In the genomic region with DNA sequence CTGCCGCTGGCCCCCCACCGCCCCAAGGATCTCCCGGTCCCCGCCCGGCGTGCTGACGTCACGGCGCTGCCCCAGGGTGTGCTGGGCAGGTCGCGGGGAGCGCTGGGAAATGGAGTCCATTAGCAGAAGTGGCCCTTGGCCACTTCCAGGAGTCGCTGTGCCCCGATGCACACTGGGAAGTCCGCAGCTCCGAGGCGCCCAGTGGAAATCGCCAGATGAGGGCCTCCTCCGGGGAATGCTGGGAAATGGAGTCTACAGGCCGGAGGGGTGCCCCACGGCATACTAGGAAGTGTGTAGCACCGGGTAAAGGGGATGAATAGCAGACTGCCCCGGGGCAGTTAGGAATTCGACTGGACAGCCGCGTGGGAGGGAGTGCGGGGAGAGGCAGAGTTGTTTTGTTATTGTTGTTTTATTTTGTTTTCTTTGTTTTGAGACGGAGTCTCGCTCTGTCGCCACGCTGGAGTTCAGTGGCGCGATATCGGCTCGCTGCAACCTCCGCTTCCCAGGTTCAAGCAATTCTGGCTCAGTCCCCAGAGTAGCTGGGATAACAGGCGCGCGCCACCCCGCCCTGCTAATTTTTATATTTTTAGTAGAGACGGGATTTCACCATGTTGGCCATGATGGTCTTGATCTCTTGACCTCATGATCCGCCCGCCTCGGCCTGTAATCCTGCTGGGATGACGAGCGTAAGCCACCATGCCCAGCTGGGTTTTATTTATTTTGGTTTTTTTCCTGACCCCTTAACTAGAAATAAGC, we compare ENCODE assay signal across 8 cellular contexts. TPM values are rescaled to one million over a fixed set of nuclear protein-coding genes. Genes with fewer than 3 reads are reported as not detected.
DNase-seq lines count a peak whose midpoint lies in the region; ATAC-seq and TF ChIP-seq lines count a peak whose summit lies in the region.

A gene (minus strand): TSS at position 2 of the 756 bp plus-strand sequence. CDS start 94 bp downstream, outside the sequence.

- no peaks in the 10 kb centered on the region for H3K27me3 ChIP-seq in DOHH2 (ENCODE audit: control insufficient read depth, low read length)
- H3K27me3 ChIP-seq in fibroblast of lung (ENCODE audit: control insufficient read depth, insufficient read depth, low read length) = no peaks in the 10 kb centered on the region
- no peaks in the 10 kb centered on the region for H3K27me3 ChIP-seq in naive thymus-derived CD4-positive, alpha-beta T cell (ENCODE audit: control insufficient read depth in 2 of 2, insufficient read depth in 2 of 2, low read length in 2 of 2)

- peak within 1 kb of the TSS; percentile 97 for H3K4me3 Mint-ChIP-seq in activated T-helper 17 cell treated with anti-CD3 and anti-CD28 coated beads, Interleukin-2, amount 50 U/mL, for 72 hours
- H3K4me3 Mint-ChIP-seq in naive thymus-derived CD4-positive, alpha-beta T cell = peak within 1 kb of the TSS; percentile 96 to 100 (median 98)
- H3K4me3 Mint-ChIP-seq in stimulated activated naive B cell treated with anti-CD40 and anti-IgM and Interleukin-4, amounts not matched to agents 10 μg/mL and 1 μg/mL and 100 μg/mL, for 72 hours = peak within 1 kb of the TSS; percentile 97 to 98

- H3F3A ChIP-seq in DOHH2 (ENCODE audit: control insufficient read depth, insufficient read depth) = peaks cover 11% of the 10 kb centered on the region

- H3K9me2 ChIP-seq in DOHH2 (replicated peaks; ENCODE audit: control insufficient read depth, low read length) = no peaks in the 10 kb centered on the region

- H3K79me2 ChIP-seq in DOHH2 (ENCODE audit: control insufficient read depth, low read length) = peaks cover 54% of the 10 kb centered on the region
- peaks cover 42% of the 10 kb centered on the region for H3K79me2 ChIP-seq in fibroblast of lung (ENCODE audit: control insufficient read depth, insufficient read depth, low read length)

- H3K4me3 ChIP-seq in DOHH2 (ENCODE audit: low read length) (peak within 1 kb of the TSS; percentile 93), LNCaP clone FGC (ENCODE audit: low read depth, low read length) (peak within 1 kb of the TSS; percentile 75), fibroblast of lung (replicated peaks in 1 of 4; ENCODE audit: control extremely low read depth in 1 of 4, insufficient read depth in 1 of 4, low read depth in 3 of 4, low read length in 4 of 4) (peak within 1 kb of the TSS; percentile 60 to 93 (median 80))
- peak within 1 kb of the TSS; percentile 97 for H3K4me3 ChIP-seq in naive thymus-derived CD4-positive, alpha-beta T cell (ENCODE audit: low read length)

- peak within 1 kb of the TSS; percentile 91 for H3K9ac ChIP-seq in fibroblast of lung (ENCODE audit: insufficient read depth, low read length)

- H3K27ac Mint-ChIP-seq in activated T-helper 17 cell treated with anti-CD3 and anti-CD28 coated beads, Interleukin-2, amount 50 U/mL, for 72 hours = peak within 1 kb of the TSS; percentile 94
- peak within 1 kb of the TSS; percentile 91 to 96 (median 95) for H3K27ac Mint-ChIP-seq in naive thymus-derived CD4-positive, alpha-beta T cell
- peak within 1 kb of the TSS; percentile 92 for H3K27ac Mint-ChIP-seq in stimulated activated naive B cell treated with anti-CD40 and anti-IgM and Interleukin-4, amounts not matched to agents 10 μg/mL and 1 μg/mL and 100 μg/mL, for 72 hours

- peaks cover 20% of the 10 kb centered on the region for H3K36me3 Mint-ChIP-seq in activated T-helper 17 cell treated with anti-CD3 and anti-CD28 coated beads, Interleukin-2, amount 50 U/mL, for 72 hours (ENCODE audit: low read depth)
- peaks cover 0 to 5% (median 0%) of the 10 kb centered on the region in 5 donors for H3K36me3 Mint-ChIP-seq in naive thymus-derived CD4-positive, alpha-beta T cell
- peaks cover 12 to 14% of the 10 kb centered on the region in 2 donors for H3K36me3 Mint-ChIP-seq in stimulated activated naive B cell treated with anti-CD40 and anti-IgM and Interleukin-4, amounts not matched to agents 10 μg/mL and 1 μg/mL and 100 μg/mL, for 72 hours

- H3K27me3 Mint-ChIP-seq in activated T-helper 17 cell treated with anti-CD3 and anti-CD28 coated beads, Interleukin-2, amount 50 U/mL, for 72 hours = no peaks in the 10 kb centered on the region
- H3K27me3 Mint-ChIP-seq in naive thymus-derived CD4-positive, alpha-beta T cell = peaks cover 0 to 13% (median under 1%) of the 10 kb centered on the region in 5 donors
- H3K27me3 Mint-ChIP-seq in stimulated activated naive B cell treated with anti-CD40 and anti-IgM and Interleukin-4, amounts not matched to agents 10 μg/mL and 1 μg/mL and 100 μg/mL, for 72 hours = peaks cover 3% of the 10 kb centered on the region in 2 donors

- POLR2A ChIA-PET in RWPE1 (lab: Yijun Ruan, JAX; ENCODE audit: low non-redundant PET) = interaction anchor here (0.5 kb wide), 1 partner anchor 15 kb away, joined by 8 read pairs; no protein-coding TSS in a partner anchor
- POLR2A ChIA-PET in naive thymus-derived CD4-positive, alpha-beta T cell (lab: Charles Lee) = interaction anchor here (0.6 to 1.5 kb wide), 6 partner anchors 24 to 292 kb away, joined by 3 to 8 read pairs (median 4); a partner anchor contains a TSS

- TF ChIP-seq CTCF in DOHH2 (IDR thresholded peaks at IDR 0.05; ENCODE audit: low read depth, low read length, poor library complexity, severe bottlenecking) = no peak
- no peak for TF ChIP-seq CTCF in LNCaP clone FGC (IDR thresholded peaks at IDR 0.05; ENCODE audit: control insufficient read depth, extremely low read depth, insufficient read depth)
- TF ChIP-seq CTCF in RWPE1 (conservative IDR thresholded peaks at IDR 0.05; ENCODE audit: low read depth) = no peak
- no peak for TF ChIP-seq CTCF in fibroblast of lung (conservative IDR thresholded peaks at IDR 0.05 in 1 of 2, IDR thresholded peaks at IDR 0.05 in 1 of 2; ENCODE audit: low read depth in 1 of 2, low read length in 2 of 2)

- H3K27ac ChIP-seq in DOHH2 (ENCODE audit: low read depth, low read length) (peak within 1 kb of the TSS; percentile 70), RWPE1 (peak within 1 kb of the TSS; percentile 80), fibroblast of lung (ENCODE audit: insufficient read depth, low read length) (peak within 1 kb of the TSS; percentile 83)
- peak within 1 kb of the TSS; percentile 74 for H3K27ac ChIP-seq in naive thymus-derived CD4-positive, alpha-beta T cell (ENCODE audit: low read depth, low read length)

- peak; percentile 83 for DNase-seq in GOT3 (lab: John Stamatoyannopoulos, UW)
- peak; percentile 93 for DNase-seq in LNCaP clone FGC (ENCODE audit: low read depth)
- DNase-seq in RWPE1 (ENCODE audit: low spot score) = peak; percentile 98
- peak; percentile 99 for DNase-seq in fibroblast of lung (ENCODE audit: low read depth in 2 of 2)
- DNase-seq in naive thymus-derived CD4-positive, alpha-beta T cell = peak; percentile 88 to 97 (median 91)
- peak; percentile 96 for DNase-seq in stimulated activated naive B cell treated with anti-CD40 and anti-IgM and Interleukin-4, amounts not matched to agents 10 μg/mL and 1 μg/mL and 100 μg/mL, for 72 hours

- peak; percentile 97 for ATAC-seq in activated T-helper 17 cell treated with anti-CD3 and anti-CD28 coated beads, Interleukin-2, amount 50 U/mL, for 72 hours (replicated peaks)
- ATAC-seq in naive thymus-derived CD4-positive, alpha-beta T cell = peak; percentile 95
- ATAC-seq in stimulated activated naive B cell treated with anti-CD40 and anti-IgM and Interleukin-4, amounts not matched to agents 10 μg/mL and 1 μg/mL and 100 μg/mL, for 72 hours (replicated peaks) = peak; percentile 93 to 95

- H3K4me2 ChIP-seq in DOHH2 (ENCODE audit: low read length) (peak within 1 kb of the TSS; percentile 98), fibroblast of lung (ENCODE audit: extremely low read depth, insufficient read depth, low read length) (peak within 1 kb of the TSS; percentile 94)

- CTCF ChIA-PET in RWPE1 (lab: Yijun Ruan, JAX) = interaction anchor here (0.6 kb wide), 1 partner anchor 22 kb away, joined by 4 read pairs; no protein-coding TSS in a partner anchor
- CTCF ChIA-PET in naive thymus-derived CD4-positive, alpha-beta T cell (lab: Charles Lee) = interaction anchor here (0.6 kb wide), 1 partner anchor 536 kb away, joined by 3 read pairs; no protein-coding TSS in a partner anchor

- H3K4me1 Mint-ChIP-seq in activated T-helper 17 cell treated with anti-CD3 and anti-CD28 coated beads, Interleukin-2, amount 50 U/mL, for 72 hours = peaks cover 17% of the 10 kb centered on the region
- peaks cover 14 to 47% (median 36%) of the 10 kb centered on the region in 7 donors for H3K4me1 Mint-ChIP-seq in naive thymus-derived CD4-positive, alpha-beta T cell
- peaks cover 25 to 48% of the 10 kb centered on the region in 2 donors for H3K4me1 Mint-ChIP-seq in stimulated activated naive B cell treated with anti-CD40 and anti-IgM and Interleukin-4, amounts not matched to agents 10 μg/mL and 1 μg/mL and 100 μg/mL, for 72 hours

- intact Hi-C loops in naive thymus-derived CD4-positive, alpha-beta T cell (cut with micrococcal nuclease) = loop anchor here (1.0 to 10.0 kb wide), 27 partner anchors 30 to 1015 kb away; a partner anchor contains a TSS

- H2AFZ ChIP-seq in fibroblast of lung (ENCODE audit: low read length) = peak within 1 kb of the TSS; percentile 71

- H3K9me3 ChIP-seq in DOHH2 (ENCODE audit: control insufficient read depth, insufficient read depth, low read length) (no peaks in the 10 kb centered on the region), fibroblast of lung (ENCODE audit: control insufficient read depth, insufficient read depth, low read depth, low read length) (no peaks in the 10 kb centered on the region)
- H3K9me3 ChIP-seq in naive thymus-derived CD4-positive, alpha-beta T cell (ENCODE audit: control insufficient read depth in 2 of 3, low read length in 3 of 3) = no peaks in the 10 kb centered on the region

- H4K20me1 ChIP-seq in DOHH2 (ENCODE audit: control insufficient read depth, insufficient read depth, low read depth, low read length) = peaks cover 5% of the 10 kb centered on the region
- no peaks in the 10 kb centered on the region for H4K20me1 ChIP-seq in fibroblast of lung (ENCODE audit: control insufficient read depth, extremely low read depth, insufficient read depth, low read length)

- H3K9me3 Mint-ChIP-seq in activated T-helper 17 cell treated with anti-CD3 and anti-CD28 coated beads, Interleukin-2, amount 50 U/mL, for 72 hours = no peaks in the 10 kb centered on the region
- H3K9me3 Mint-ChIP-seq in naive thymus-derived CD4-positive, alpha-beta T cell = peaks cover 0 to 2% (median 0%) of the 10 kb centered on the region in 11 donors
- no peaks in the 10 kb centered on the region for H3K9me3 Mint-ChIP-seq in stimulated activated naive B cell treated with anti-CD40 and anti-IgM and Interleukin-4, amounts not matched to agents 10 μg/mL and 1 μg/mL and 100 μg/mL, for 72 hours

- H3K36me3 ChIP-seq in DOHH2 (ENCODE audit: control insufficient read depth, low read length) (peaks cover 24% of the 10 kb centered on the region), fibroblast of lung (ENCODE audit: control insufficient read depth, insufficient read depth, low read length) (no peaks in the 10 kb centered on the region)
- H3K36me3 ChIP-seq in naive thymus-derived CD4-positive, alpha-beta T cell (ENCODE audit: control insufficient read depth in 2 of 3, insufficient read depth in 3 of 3, low read length in 3 of 3) = peaks cover 0 to 10% (median 0%) of the 10 kb centered on the region in 3 experiments

- H3K4me1 ChIP-seq in DOHH2 (ENCODE audit: control insufficient read depth, low read length) (peaks cover 56% of the 10 kb centered on the region), fibroblast of lung (ENCODE audit: control insufficient read depth, extremely low read depth, insufficient read depth, low read length) (peaks cover 18% of the 10 kb centered on the region)
- peaks cover 12 to 19% of the 10 kb centered on the region in 2 donors for H3K4me1 ChIP-seq in naive thymus-derived CD4-positive, alpha-beta T cell (ENCODE audit: control insufficient read depth in 2 of 2, insufficient read depth in 2 of 2, low read length in 2 of 2)

RNA-seq across cellular contexts. Expression of the gene that starts here (rescaled TPM):
- 10 to 100 TPM; 74.5 to 94.8 TPM for total RNA-seq in activated T-helper 17 cell treated with anti-CD3 and anti-CD28 coated beads, Interleukin-2, amount 50 U/mL, for 72 hours
- 25.2 and 32.9 TPM in 2 replicates for total RNA-seq in fibroblast of lung
- 26.0 and 27.6 TPM in 2 replicates for polyA plus RNA-seq in fibroblast of lung
- 58.8 and 65.4 TPM in 2 replicates for polyA plus RNA-seq in fibroblast of lung (2012)
- 27.4 and 31.8 TPM in 2 replicates for polyA minus RNA-seq in fibroblast of lung (ENCODE audit: low replicate concordance)
- total RNA-seq in naive thymus-derived CD4-positive, alpha-beta T cell = 100 to 1,000 TPM; 107 to 180 (median 144) TPM
- polyA plus RNA-seq in naive thymus-derived CD4-positive, alpha-beta T cell = 1 to 10 TPM; 3.8 to 6.6 TPM

Comparison
In these comparisons a context has a peak if more than half of its experiments do, and no peak if none do; other contexts are left out.
1. Peak in every context shown above with its lines: DNase-seq, ATAC-seq, H3K4me3 ChIP-seq and H3K27ac ChIP-seq.